In the genomic region with DNA sequence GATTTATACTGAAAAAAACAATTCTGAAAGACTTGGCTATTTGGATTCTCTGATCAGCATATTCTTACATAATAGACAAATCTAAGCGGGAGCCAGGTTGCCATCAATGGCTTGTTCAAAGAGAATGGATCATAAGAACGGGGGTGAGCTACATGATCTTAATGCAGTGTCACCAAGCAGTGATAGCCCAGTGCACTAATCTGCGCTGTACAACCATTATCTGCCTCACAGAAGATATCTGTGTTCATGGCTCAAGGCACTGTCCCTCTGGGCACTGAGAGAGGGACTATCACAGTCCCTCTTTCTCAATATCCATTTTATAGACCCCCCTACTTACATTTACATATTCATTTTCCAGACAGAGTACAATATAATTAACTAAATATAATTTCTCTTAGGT, we compare ENCODE assay signal across 31 cellular contexts. TPM values are rescaled to one million over a fixed set of nuclear protein-coding genes. Genes with fewer than 3 reads are reported as not detected.
DNase-seq lines count a peak whose midpoint lies in the region; ATAC-seq, FAIRE-seq and TF ChIP-seq lines count a peak whose summit lies in the region.
"Had no signal": no experiment of that assay in that cellular context is flagged by ENCODE, and none has a peak within 500 bp of the region (broad histone marks: within the 10 kb centered on the region; RNA-seq: fewer than 3 reads in every experiment).

No MANE protein-coding gene starts in this region.

- H3K9ac ChIP-seq in K562 (ENCODE audit: insufficient read depth in 1 of 2, low read depth in 2 of 2, low read length in 2 of 2): no peak overlapping the region
- H3K9ac ChIP-seq: BLaER1; BLaER1 treated with 17β-estradiol and CSF1 and Interleukin-3, amounts not matched to agents 10 nM and 100 nM had no signal

- H3K79me2 ChIP-seq in K562 (ENCODE audit: control insufficient read depth, insufficient read depth, low read length) (no peaks in the 10 kb centered on the region), hepatocyte (no peaks in the 10 kb centered on the region)

- no peak overlapping the region for H3K4me3 ChIP-seq in K562
- H3K4me3 ChIP-seq in esophagus muscularis mucosa: no peak overlapping the region
- H3K4me3 ChIP-seq in hepatocyte: no peak overlapping the region
- H3K4me3 ChIP-seq: A549; BLaER1; BLaER1 treated with 17β-estradiol and CSF1 and Interleukin-3, amounts not matched to agents 10 nM and 100 nM had no signal

- no peak for FAIRE-seq in K562 (lab: Jason Lieb, UNC)
- FAIRE-seq: A204.1, A549, D721Med had no signal

- intact Hi-C loops in K562 (cut with micrococcal nuclease) (no loop called here), esophagus muscularis mucosa (cut with DNase I) (no loop called here)

- 36% methylated on average over 3 of the region's 3 CpGs for WGBS in K562 (ENCODE audit: insufficient coverage, low coverage, missing lambda C conversion rate)
- WGBS in esophagus muscularis mucosa: 97% methylated on average over 3 of the region's 3 CpGs
- WGBS in hepatocyte (ENCODE audit: low lambda C conversion rate, missing lambda C conversion rate): 100% methylated on average over 3 of the region's 3 CpGs

- H4K20me1 ChIP-seq in K562 (replicated peaks; ENCODE audit: control insufficient read depth, insufficient read depth, low read length): no peaks in the 10 kb centered on the region
- H4K20me1 ChIP-seq in hepatocyte (ENCODE audit: insufficient read depth, poor library complexity, severe bottlenecking): no peaks in the 10 kb centered on the region
- H4K20me1 ChIP-seq: BLaER1; BLaER1 treated with 17β-estradiol and CSF1 and Interleukin-3, amounts not matched to agents 10 nM and 100 nM had no signal

- H3K27ac ChIP-seq in K562 (ENCODE audit: extremely low read depth, low read depth, low read length) (no peak overlapping the region), esophagus muscularis mucosa (replicated peaks in 1 of 4) (no peak overlapping the region), hepatocyte (no peak overlapping the region)
- H3K27ac ChIP-seq: 22Rv1; A549; BLaER1; BLaER1 treated with 17β-estradiol and CSF1 and Interleukin-3, amounts not matched to agents 10 nM and 100 nM; C4-2B had no signal

- DNase-seq in K562 (ENCODE audit: extremely low read depth in 1 of 4, low spot score in 3 of 4) (no peak), esophagus muscularis mucosa (ENCODE audit: extremely low spot score) (peak; percentile 24), hepatocyte (ENCODE audit: low spot score) (no peak), MV-4-11 (lab: John Stamatoyannopoulos, UW) (no peak)
- DNase-seq: 8988T; ACHN; AML-193; BE2C; C1 segment of cervical spinal cord; Caco-2; Calu3; CD4-positive, alpha-beta memory T cell; CD4-positive, alpha-beta T cell; CD4-positive, CD25-positive, alpha-beta regulatory T cell; CD8-positive, alpha-beta memory T cell; CD8-positive, alpha-beta T cell; COR-L47; DMS 273 treated with DMSO at 0.1 percent for 48 hours; DMS153; DMS53; DMS79; DMS79 treated with DMSO at 0.1 percent for 48 hours; DND-41; EL had no signal

- BruUV-seq in K562 (replicated peaks; lab: Mats Ljungman, UMichigan): no TSS peak

- TF ChIP-seq CTCF in K562 (IDR thresholded peaks at IDR 0.05 in 2 of 3, conservative IDR thresholded peaks at IDR 0.05 in 1 of 3; ENCODE audit: insufficient read depth in 2 of 3, low read depth in 1 of 3, low read length in 3 of 3) (no peak), esophagus muscularis mucosa (IDR thresholded peaks at IDR 0.05) (no peak), hepatocyte (IDR thresholded peaks at IDR 0.05; ENCODE audit: poor library complexity) (no peak)

- TF ChIP-seq POLR2A in K562 (conservative IDR thresholded peaks at IDR 0.05) (no peak), esophagus muscularis mucosa (IDR thresholded peaks at IDR 0.05; ENCODE audit: low read depth) (no peak)

- in situ Hi-C loops in K562 (cut with MboI): no loop called here

- H3K27me3 ChIP-seq in K562 (ENCODE audit: control insufficient read depth in 2 of 2, insufficient read depth in 2 of 2, low read length in 2 of 2): no peaks in the 10 kb centered on the region
- no peaks in the 10 kb centered on the region for H3K27me3 ChIP-seq in esophagus muscularis mucosa
- H3K27me3 ChIP-seq in hepatocyte: no peaks in the 10 kb centered on the region
- H3K27me3 ChIP-seq: BE2C; BLaER1; BLaER1 treated with 17β-estradiol and CSF1 and Interleukin-3, amounts not matched to agents 10 nM and 100 nM had no signal

- CTCF ChIA-PET in K562 (lab: Yijun Ruan, JAX; ENCODE audit: low intra/inter-chr PET ratio): interaction anchor here (0.5 kb wide), 1 partner anchor 62 kb away, joined by 3 read pairs; no protein-coding TSS in a partner anchor

- TF ChIP-seq EP300 in K562 (IDR thresholded peaks at IDR 0.05; ENCODE audit: low read length): no peak
- TF ChIP-seq EP300 in esophagus muscularis mucosa (IDR thresholded peaks at IDR 0.05): no peak

- peaks cover 5% of the 10 kb centered on the region for H3K9me3 ChIP-seq in K562 (replicated peaks; ENCODE audit: control insufficient read depth, insufficient read depth, low read depth, low read length)
- H3K9me3 ChIP-seq in esophagus muscularis mucosa: peaks cover 0 to 6% (median 3%) of the 10 kb centered on the region in 4 donors
- H3K9me3 ChIP-seq in hepatocyte (ENCODE audit: low read depth): no peaks in the 10 kb centered on the region
- H3K9me3 ChIP-seq: A549, BE2C, BLaER1, Caco-2 had no signal

- H3K9me2 ChIP-seq in hepatocyte (replicated peaks; ENCODE audit: insufficient read depth): no peaks in the 10 kb centered on the region

- H2AFZ ChIP-seq in K562 (ENCODE audit: low read depth, low read length) (no peak overlapping the region), hepatocyte (no peak overlapping the region)

- no peak for TF ChIP-seq RAD21 in K562 (CRISPR knock-in tag; conservative IDR thresholded peaks at IDR 0.05 in 1 of 2, IDR thresholded peaks at IDR 0.05 in 1 of 2)

- H3K9me1 ChIP-seq in K562 (ENCODE audit: control insufficient read depth, insufficient read depth, low read length): no peaks in the 10 kb centered on the region

- peaks cover 24 to 48% of the 10 kb centered on the region in 2 experiments for H3K4me1 ChIP-seq in K562 (replicated peaks in 1 of 2; ENCODE audit: control insufficient read depth in 2 of 2, insufficient read depth in 2 of 2, low read length in 2 of 2)
- peaks cover 0 to 4% (median 0%) of the 10 kb centered on the region in 4 donors for H3K4me1 ChIP-seq in esophagus muscularis mucosa
- no peaks in the 10 kb centered on the region for H3K4me1 ChIP-seq in hepatocyte (ENCODE audit: insufficient read depth)
- H3K4me1 ChIP-seq: Caco-2 had no signal

- ATAC-seq in K562: no peak
- ATAC-seq: A549; CD8-positive, alpha-beta T cell had no signal

- H3K4me2 ChIP-seq in K562 (ENCODE audit: insufficient read depth, low read length): no peak overlapping the region
- no peak overlapping the region for H3K4me2 ChIP-seq in hepatocyte
- H3K4me2 ChIP-seq: A549; BLaER1; BLaER1 treated with 17β-estradiol and CSF1 and Interleukin-3, amounts not matched to agents 10 nM and 100 nM had no signal

- POLR2A ChIA-PET in K562 (lab: Yijun Ruan, JAX): interaction anchor here (3.6 kb wide), 1 partner anchor 13 kb away, joined by 30 read pairs; no protein-coding TSS in a partner anchor

- H3K36me3 ChIP-seq in K562 (ENCODE audit: control insufficient read depth, insufficient read depth, low read length) (no peaks in the 10 kb centered on the region), esophagus muscularis mucosa (no peaks in the 10 kb centered on the region), hepatocyte (replicated peaks; ENCODE audit: insufficient read depth, low read depth) (no peaks in the 10 kb centered on the region)
- H3K36me3 ChIP-seq: BE2C; BLaER1; BLaER1 treated with 17β-estradiol and CSF1 and Interleukin-3, amounts not matched to agents 10 nM and 100 nM had no signal

TF ChIP-seq in K562, 482 proteins besides CTCF, POLR2A, EP300 and RAD21 (continues in another document):
- no peak for TF ChIP-seq GATA2 (CRISPR knock-in tag; IDR thresholded peaks at IDR 0.05)
- no peak for TF ChIP-seq BRD4 (IDR thresholded peaks at IDR 0.05)
- TF ChIP-seq RCOR1 (IDR thresholded peaks at IDR 0.05; ENCODE audit: borderline replicate concordance in 1 of 2, low read depth in 2 of 2, low read length in 2 of 2): peak in 1 of 2 experiments; percentile 49; a peak in 1 of 4 replicates
- 0 out of 2 replicates have a peak, but pooled peaks have one; percentile 10 for TF ChIP-seq C11orf30 (IDR thresholded peaks at IDR 0.05; ENCODE audit: low read depth)
- no peak for TF ChIP-seq RBM17 (IDR thresholded peaks at IDR 0.05; ENCODE audit: borderline replicate concordance, low read depth, low read length)
- no peak for TF ChIP-seq ZNF668 (CRISPR knock-in tag; IDR thresholded peaks at IDR 0.05)
- TF ChIP-seq ZNF316 (IDR thresholded peaks at IDR 0.05): peak; percentile 31; the same call in 1 of the 2 replicates
- TF ChIP-seq ZNF174 (CRISPR knock-in tag; IDR thresholded peaks at IDR 0.05): no peak
- TF ChIP-seq ZC3H11A (IDR thresholded peaks at IDR 0.05; ENCODE audit: low read depth, low read length): 0 out of 2 replicates have a peak, but pooled peaks have one; percentile 30
- peak; percentile 50 for TF ChIP-seq CBFA2T3 (IDR thresholded peaks at IDR 0.05)
- TF ChIP-seq MXI1 (IDR thresholded peaks at IDR 0.05; ENCODE audit: low read depth, low read length): no peak
- TF ChIP-seq TAL1 (IDR thresholded peaks at IDR 0.05): 0 out of 2 replicates have a peak, but pooled peaks have one; percentile 19
- TF ChIP-seq HDGF (IDR thresholded peaks at IDR 0.05): no peak

RNA-seq across cellular contexts. Expression of a gene that starts 22.9 kb away (rescaled TPM):
- 16.3 and 57.4 TPM in 2 replicates for total RNA-seq in K562 (2011; cell fraction: chromatin; rRNA removed; ENCODE audit: low replicate concordance)
- total RNA-seq in K562 (2011; cell fraction: nucleolus; rRNA removed): 14.3 and 18.3 TPM in 2 replicates
- 31.1 and 47.5 TPM in 2 replicates for total RNA-seq in K562 (2011; cell fraction: nucleoplasm; rRNA removed)
- total RNA-seq in K562 (2014; rRNA removed): 107 and 108 TPM in 2 replicates
- 156 and 172 TPM in 2 replicates for total RNA-seq in K562 (2014; rRNA removed; fragmentation: Illumina TruSeq; extraction: Trizol)
- 131 and 138 TPM in 2 replicates for total RNA-seq in K562 (2015; rRNA removed; fragmentation: Illumina TruSeq; extraction: Trizol)
- 115 and 129 TPM in 2 replicates for total RNA-seq in K562 (2021)
- polyA plus RNA-seq in K562 (2011; rRNA removed): 122 and 173 TPM in 2 replicates
- 29.4 and 57.2 TPM in 2 replicates for polyA plus RNA-seq in K562 (2011; cell fraction: cytosol; rRNA removed)
- 17.3 and 27.3 TPM in 2 replicates for polyA plus RNA-seq in K562 (2011; cell fraction: nucleus; rRNA removed)
- 79.6 and 100 TPM in 2 replicates for polyA plus RNA-seq in K562 (2012)
- polyA plus RNA-seq in K562 (2014; fragmentation: Illumina TruSeq; extraction: Trizol): 117 and 140 TPM in 2 replicates
- polyA plus RNA-seq in K562 (2014; fragmentation: Nextera tagmentation; extraction: Ambion mirVana): 10 to 100 TPM; 59.0 to 65.4 TPM
- 77.1 and 86.2 TPM in 2 replicates for polyA plus RNA-seq in K562 (2014; rRNA removed)
- 205 and 212 TPM in 2 replicates for polyA minus RNA-seq in K562 (2011; rRNA and poly(A)+ RNA removed)
- polyA minus RNA-seq in K562 (2011; cell fraction: cytosol; rRNA and poly(A)+ RNA removed): 96.1 and 101 TPM in 2 replicates
- 19.3 and 36.1 TPM in 2 replicates for polyA minus RNA-seq in K562 (2011; cell fraction: nucleus; rRNA and poly(A)+ RNA removed)
- 100 to 1,000 TPM in 2 of 4 donors, 10 to 100 TPM in 2; 89.5 to 127 (median 102) TPM for total RNA-seq in esophagus muscularis mucosa
- 25.6 and 31.5 TPM in 2 replicates for total RNA-seq in hepatocyte
- polyA plus RNA-seq in hepatocyte: 14.8 and 16.2 TPM in 2 replicates
